In genomic region chr20:21127201-21127981, GRCh38 we compare ENCODE assay signal across 1 cellular context.
TF ChIP-seq lines count a peak whose summit lies in the region.

No MANE protein-coding gene starts in this region.

TF ChIP-seq in H1, 55 proteins besides CTCF, POLR2A, EP300 and RAD21 (continued from another document):
- TF ChIP-seq MAX (IDR thresholded peaks at IDR 0.05) (no peak), ZNF274 (IDR thresholded peaks at IDR 0.05; ENCODE audit: borderline replicate concordance, extremely low read depth, low read length) (no peak), RFX5 (IDR thresholded peaks at IDR 0.05; ENCODE audit: borderline replicate concordance, low read depth, low read length) (no peak), CHD1 (IDR thresholded peaks at IDR 0.05; ENCODE audit: low read depth, low read length) (no peak), SAP30 (IDR thresholded peaks at IDR 0.05; ENCODE audit: insufficient read depth, insufficient replicate concordance, low read length) (no peak), RXRA (IDR thresholded peaks at IDR 0.05; ENCODE audit: insufficient read depth, low read depth, low read length) (no peak)
TF ChIP-seq in H1: peak in this region for 0.
